Comparison of ENCODE assay signal across 12 cellular contexts in genomic region chr7:50312176-50312575, GRCh38. TPM values are rescaled to one million over a fixed set of nuclear protein-coding genes. Genes with fewer than 3 reads are reported as not detected.
DNase-seq lines count a peak whose midpoint lies in the region; ATAC-seq, FAIRE-seq and TF ChIP-seq lines count a peak whose summit lies in the region.
"Had no signal": no experiment of that assay in that cellular context is flagged by ENCODE, and none has a peak within 500 bp of the region (broad histone marks: within the 10 kb centered on the region; RNA-seq: fewer than 3 reads in every experiment).

No MANE protein-coding gene starts in this region.

- H3K9ac ChIP-seq in OCI-LY1 (ENCODE audit: low read length) (peak overlapping the region; percentile 97), K562 (ENCODE audit: insufficient read depth in 1 of 2, low read depth in 2 of 2, low read length in 2 of 2) (peak overlapping the region; percentile 54 to 79; a peak in 3 of 4 replicates)

- no peaks in the 10 kb centered on the region for H3K27me3 ChIP-seq in OCI-LY1 (ENCODE audit: insufficient read depth, low read length)
- H3K27me3 ChIP-seq in K562 (ENCODE audit: control insufficient read depth in 2 of 2, insufficient read depth in 2 of 2, low read length in 2 of 2): no peaks in the 10 kb centered on the region

- ATAC-seq in K562 (peak; percentile 25), GM18519 (IDR thresholded peaks at IDR 0.05; ENCODE audit: low FRiP score, unreplicated experiment) (no peak)
- peak; percentile 12 to 16 for ATAC-seq in stimulated activated naive B cell treated with anti-CD40 and anti-IgM and Interleukin-4, amounts not matched to agents 10 μg/mL and 1 μg/mL and 100 μg/mL, for 72 hours (replicated peaks)

- no peaks in the 10 kb centered on the region for H3K27me3 Mint-ChIP-seq in stimulated activated naive B cell treated with anti-CD40 and anti-IgM and Interleukin-4, amounts not matched to agents 10 μg/mL and 1 μg/mL and 100 μg/mL, for 72 hours

- peaks cover 59 to 83% of the 10 kb centered on the region in 2 donors for H3K4me1 Mint-ChIP-seq in stimulated activated naive B cell treated with anti-CD40 and anti-IgM and Interleukin-4, amounts not matched to agents 10 μg/mL and 1 μg/mL and 100 μg/mL, for 72 hours

- TF ChIP-seq POLR2A in K562 (conservative IDR thresholded peaks at IDR 0.05): no peak

- peak overlapping the region; percentile 84 for H3K27ac Mint-ChIP-seq in stimulated activated naive B cell treated with anti-CD40 and anti-IgM and Interleukin-4, amounts not matched to agents 10 μg/mL and 1 μg/mL and 100 μg/mL, for 72 hours

- peaks cover 48 to 56% of the 10 kb centered on the region in 2 donors for H3K36me3 Mint-ChIP-seq in stimulated activated naive B cell treated with anti-CD40 and anti-IgM and Interleukin-4, amounts not matched to agents 10 μg/mL and 1 μg/mL and 100 μg/mL, for 72 hours

- no peak overlapping the region for H2AFZ ChIP-seq in OCI-LY1 (ENCODE audit: low read length)
- H2AFZ ChIP-seq in K562 (ENCODE audit: low read depth, low read length): peak overlapping the region; percentile 46

- TF ChIP-seq CTCF in OCI-LY1 (IDR thresholded peaks at IDR 0.05; ENCODE audit: low read length): no peak
- TF ChIP-seq CTCF in K562 (IDR thresholded peaks at IDR 0.05 in 2 of 3, conservative IDR thresholded peaks at IDR 0.05 in 1 of 3; ENCODE audit: insufficient read depth in 2 of 3, low read depth in 1 of 3, low read length in 3 of 3): no peak

- peaks cover 70% of the 10 kb centered on the region for H3K36me3 ChIP-seq in OCI-LY1 (ENCODE audit: insufficient read depth, low read length)
- peaks cover 21% of the 10 kb centered on the region for H3K36me3 ChIP-seq in K562 (ENCODE audit: control insufficient read depth, insufficient read depth, low read length)

- intact Hi-C loops in K562 (cut with micrococcal nuclease): no loop called here

- TF ChIP-seq EP300 in K562 (IDR thresholded peaks at IDR 0.05; ENCODE audit: low read length): no peak

- H3K9me3 Mint-ChIP-seq in stimulated activated naive B cell treated with anti-CD40 and anti-IgM and Interleukin-4, amounts not matched to agents 10 μg/mL and 1 μg/mL and 100 μg/mL, for 72 hours: no peaks in the 10 kb centered on the region

- H3K9me2 ChIP-seq in OCI-LY1 (ENCODE audit: low read depth, low read length): no peaks in the 10 kb centered on the region

- BruUV-seq in K562 (replicated peaks; lab: Mats Ljungman, UMichigan): no TSS peak

- H3K4me3 ChIP-seq in OCI-LY1 (ENCODE audit: low read depth, low read length, poor library complexity, severe bottlenecking) (peak overlapping the region; percentile 74), K562 (peak overlapping the region; percentile 4; the same call in 1 of the 2 replicates)

- 5% methylated on average over 7 of the region's 7 CpGs for WGBS in K562 (ENCODE audit: insufficient coverage, low coverage, missing lambda C conversion rate)

- H3K4me3 Mint-ChIP-seq in stimulated activated naive B cell treated with anti-CD40 and anti-IgM and Interleukin-4, amounts not matched to agents 10 μg/mL and 1 μg/mL and 100 μg/mL, for 72 hours: peak overlapping the region; percentile 76 to 95

- H3K27ac ChIP-seq in OCI-LY1 (ENCODE audit: low read depth, low read length, poor library complexity, severe bottlenecking): peak overlapping the region; percentile 93
- H3K27ac ChIP-seq in K562 (ENCODE audit: extremely low read depth, low read depth, low read length): peak overlapping the region; percentile 48

- POLR2A ChIA-PET in K562 (lab: Yijun Ruan, JAX): interaction anchor here (0.7 to 1.2 kb wide), 7 partner anchors 9 to 27 kb away, joined by 3 to 5 read pairs (median 3); no protein-coding TSS in a partner anchor

- no peaks in the 10 kb centered on the region for H3K9me3 ChIP-seq in OCI-LY1 (ENCODE audit: low read length)
- H3K9me3 ChIP-seq in K562 (replicated peaks; ENCODE audit: control insufficient read depth, insufficient read depth, low read depth, low read length): no peaks in the 10 kb centered on the region

- 0 out of 2 replicates have a peak, but pooled peaks cover 3% of the 10 kb centered on the region for H3F3A ChIP-seq in OCI-LY1 (ENCODE audit: insufficient read depth, low read length)

- peak; percentile 6 for FAIRE-seq in K562 (lab: Jason Lieb, UNC)

- H3K9me1 ChIP-seq in K562 (ENCODE audit: control insufficient read depth, insufficient read depth, low read length): no peaks in the 10 kb centered on the region

- H3K4me2 ChIP-seq in OCI-LY1 (ENCODE audit: low read length): peak overlapping the region; percentile 81
- H3K4me2 ChIP-seq in K562 (ENCODE audit: insufficient read depth, low read length): peak overlapping the region; percentile 78

- in situ Hi-C loops in K562 (cut with MboI): no loop called here

- H4K20me1 ChIP-seq in OCI-LY1 (ENCODE audit: insufficient read depth, low read length) (no peaks in the 10 kb centered on the region), K562 (replicated peaks; ENCODE audit: control insufficient read depth, insufficient read depth, low read length) (no peaks in the 10 kb centered on the region)

- peak; percentile 25 for DNase-seq in NOMO-1 treated with DMSO at 0.1 percent for 48 hours (lab: John Stamatoyannopoulos, UW; ENCODE audit: unreplicated experiment)
- no peak for DNase-seq in NOMO-1 treated with dmso at 0.1 percent for 144 hours (lab: John Stamatoyannopoulos, UW; ENCODE audit: unreplicated experiment)
- DNase-seq in K562 (ENCODE audit: extremely low read depth in 1 of 4, low spot score in 3 of 4): peak in 1 of 4 experiments; percentile 47
- no peak for DNase-seq in stimulated activated naive B cell treated with anti-CD40 and anti-IgM and Interleukin-4, amounts not matched to agents 10 μg/mL and 1 μg/mL and 100 μg/mL, for 72 hours
- no peak for DNase-seq in midbrain (lab: John Stamatoyannopoulos, UW)
- DNase-seq in LoVo (ENCODE audit: low spot score): no peak
- DNase-seq: 8988T; NCI-H510A treated with DMSO at 0.1 percent for 48 hours; stimulated activated CD4-positive, alpha-beta T cell treated with anti-CD3 and anti-CD28 coated beads, Interleukin-2, amount 100 ng/mL, for 48 hours had no signal

- CTCF ChIA-PET in K562 (lab: Yijun Ruan, JAX; ENCODE audit: low intra/inter-chr PET ratio): no interaction called here

- no peak; a peak in 1 of 4 replicates for TF ChIP-seq RAD21 in K562 (CRISPR knock-in tag; conservative IDR thresholded peaks at IDR 0.05 in 1 of 2, IDR thresholded peaks at IDR 0.05 in 1 of 2)

- peaks cover 84% of the 10 kb centered on the region for H3K4me1 ChIP-seq in OCI-LY1 (ENCODE audit: insufficient read depth, low read length, severe bottlenecking)
- H3K4me1 ChIP-seq in K562 (replicated peaks in 1 of 2; ENCODE audit: control insufficient read depth in 2 of 2, insufficient read depth in 2 of 2, low read length in 2 of 2): peaks cover 24 to 74% of the 10 kb centered on the region in 2 experiments

- H3K79me2 ChIP-seq in OCI-LY1 (ENCODE audit: insufficient read depth, low read length) (peaks cover 99% of the 10 kb centered on the region), K562 (ENCODE audit: control insufficient read depth, insufficient read depth, low read length) (peaks cover 99% of the 10 kb centered on the region)

TF ChIP-seq in K562, 482 proteins besides CTCF, POLR2A, EP300 and RAD21 (continues in another document):
- TF ChIP-seq ZNF592 (IDR thresholded peaks at IDR 0.05): 0 out of 2 replicates have a peak, but pooled peaks have one; percentile 26

RNA-seq across cellular contexts. Expression of gene IKZF1, which starts 7.7 kb away (rescaled TPM):
- 53.3 and 122 TPM in 2 replicates for total RNA-seq in K562 (2011; cell fraction: chromatin; rRNA removed; ENCODE audit: low replicate concordance)
- total RNA-seq in K562 (2011; cell fraction: nucleolus; rRNA removed): 37.5 and 50.9 TPM in 2 replicates
- total RNA-seq in K562 (2011; cell fraction: nucleoplasm; rRNA removed): 76.8 and 139 TPM in 2 replicates
- total RNA-seq in K562 (2014; rRNA removed) (66.5 and 98.0 TPM in 2 replicates), K562 (2014; rRNA removed; fragmentation: Illumina TruSeq; extraction: Trizol) (43.8 and 45.6 TPM in 2 replicates), K562 (2015; rRNA removed; fragmentation: Illumina TruSeq; extraction: Trizol) (43.4 and 44.7 TPM in 2 replicates), K562 (2021) (85.3 and 96.6 TPM in 2 replicates)
- polyA plus RNA-seq in K562 (2011; rRNA removed) (28.4 and 36.2 TPM in 2 replicates), K562 (2014; fragmentation: Illumina TruSeq; extraction: Trizol) (37.3 and 50.3 TPM in 2 replicates), K562 (2014; fragmentation: Nextera tagmentation; extraction: Ambion mirVana) (10 to 100 TPM; 12.6 to 14.7 TPM), K562 (2014; rRNA removed) (30.9 and 37.2 TPM in 2 replicates)
- polyA plus RNA-seq in K562 (2011; cell fraction: cytosol; rRNA removed): 34.4 and 57.9 TPM in 2 replicates
- polyA plus RNA-seq in K562 (2011; cell fraction: nucleus; rRNA removed): 43.0 and 50.8 TPM in 2 replicates
- polyA plus RNA-seq in K562 (2012): 35.8 and 46.0 TPM in 2 replicates
- 82.8 and 85.1 TPM in 2 replicates for polyA minus RNA-seq in K562 (2011; rRNA and poly(A)+ RNA removed)
- polyA minus RNA-seq in K562 (2011; cell fraction: cytosol; rRNA and poly(A)+ RNA removed): 60.8 and 72.3 TPM in 2 replicates
- 77.0 and 96.0 TPM in 2 replicates for polyA minus RNA-seq in K562 (2011; cell fraction: nucleus; rRNA and poly(A)+ RNA removed)
- total RNA-seq: M059J had no signal
